Comparison of ENCODE assay signal across 1 cellular context in the genomic region with DNA sequence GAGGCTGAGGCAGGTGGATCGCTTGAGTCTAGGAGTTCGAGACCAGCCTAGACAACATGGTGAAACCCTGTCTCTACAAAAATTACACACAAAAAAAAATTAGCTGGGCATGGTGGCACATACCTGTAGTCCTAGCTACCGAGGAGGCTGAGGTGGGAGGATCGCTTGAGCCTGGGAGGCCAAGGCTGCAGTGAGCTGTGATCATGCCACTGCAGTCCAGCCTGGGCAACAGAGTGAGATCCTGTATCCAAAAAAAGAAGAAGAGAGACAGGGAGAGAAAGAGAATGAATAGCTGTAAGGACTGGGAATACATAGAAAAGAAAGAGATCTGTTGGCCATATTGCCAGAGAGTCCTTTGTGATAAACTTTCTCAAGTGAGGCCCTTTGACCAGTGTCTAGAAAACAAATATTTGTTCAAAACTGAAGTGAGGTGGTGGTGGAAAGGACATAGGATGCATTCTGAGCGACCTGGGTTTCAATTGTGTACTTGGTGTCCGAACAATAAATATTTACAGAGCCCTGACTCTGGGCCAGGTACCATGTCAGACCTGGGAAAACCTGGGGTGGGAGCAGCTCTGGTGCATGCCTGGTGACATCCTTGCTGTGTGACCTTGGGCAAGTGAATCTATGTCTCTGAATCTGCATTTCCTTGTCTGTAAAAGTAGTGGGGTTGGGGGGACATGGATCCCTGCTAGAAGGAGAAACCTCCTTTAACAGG.
A peak's percentile ranks its signal among the peaks of the same experiment; 100 is the strongest.
TF ChIP-seq lines count a peak whose summit lies in the region.

No MANE protein-coding gene starts in this region.

TF ChIP-seq in HepG2, 621 proteins besides CTCF, POLR2A, EP300 and RAD21 (continued from another document and continues in another):
- TF ChIP-seq, protein P1, sequence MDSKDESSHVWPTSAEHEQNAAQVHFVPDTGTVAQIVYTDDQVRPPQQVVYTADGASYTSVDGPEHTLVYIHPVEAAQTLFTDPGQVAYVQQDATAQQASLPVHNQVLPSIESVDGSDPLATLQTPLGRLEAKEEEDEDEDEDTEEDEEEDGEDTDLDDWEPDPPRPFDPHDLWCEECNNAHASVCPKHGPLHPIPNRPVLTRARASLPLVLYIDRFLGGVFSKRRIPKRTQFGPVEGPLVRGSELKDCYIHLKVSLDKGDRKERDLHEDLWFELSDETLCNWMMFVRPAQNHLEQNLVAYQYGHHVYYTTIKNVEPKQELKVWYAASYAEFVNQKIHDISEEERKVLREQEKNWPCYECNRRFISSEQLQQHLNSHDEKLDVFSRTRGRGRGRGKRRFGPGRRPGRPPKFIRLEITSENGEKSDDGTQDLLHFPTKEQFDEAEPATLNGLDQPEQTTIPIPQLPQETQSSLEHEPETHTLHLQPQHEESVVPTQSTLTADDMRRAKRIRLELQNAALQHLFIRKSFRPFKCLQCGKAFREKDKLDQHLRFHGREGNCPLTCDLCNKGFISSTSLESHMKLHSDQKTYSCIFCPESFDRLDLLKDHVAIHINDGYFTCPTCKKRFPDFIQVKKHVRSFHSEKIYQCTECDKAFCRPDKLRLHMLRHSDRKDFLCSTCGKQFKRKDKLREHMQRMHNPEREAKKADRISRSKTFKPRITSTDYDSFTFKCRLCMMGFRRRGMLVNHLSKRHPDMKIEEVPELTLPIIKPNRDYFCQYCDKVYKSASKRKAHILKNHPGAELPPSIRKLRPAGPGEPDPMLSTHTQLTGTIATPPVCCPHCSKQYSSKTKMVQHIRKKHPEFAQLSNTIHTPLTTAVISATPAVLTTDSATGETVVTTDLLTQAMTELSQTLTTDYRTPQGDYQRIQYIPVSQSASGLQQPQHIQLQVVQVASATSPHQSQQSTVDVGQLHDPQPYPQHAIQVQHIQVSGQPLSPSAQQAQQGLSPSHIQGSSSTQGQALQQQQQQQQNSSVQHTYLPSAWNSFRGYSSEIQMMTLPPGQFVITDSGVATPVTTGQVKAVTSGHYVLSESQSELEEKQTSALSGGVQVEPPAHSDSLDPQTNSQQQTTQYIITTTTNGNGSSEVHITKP (CRISPR knock-in tag; IDR thresholded peaks at IDR 0.05; ENCODE audit: low read depth): peak; percentile 15; the same call in 1 of the 2 replicates
- peak; percentile 71; the same call in 1 of the 2 replicates for TF ChIP-seq FOXA1 (IDR thresholded peaks at IDR 0.05)
- TF ChIP-seq FOXA1 (CRISPR knock-in tag; IDR thresholded peaks at IDR 0.05): peak; percentile 77
- peak; percentile 69; the same call in 1 of the 2 replicates for TF ChIP-seq RCOR2 (CRISPR knock-in tag; IDR thresholded peaks at IDR 0.05)
- TF ChIP-seq, protein P2, sequence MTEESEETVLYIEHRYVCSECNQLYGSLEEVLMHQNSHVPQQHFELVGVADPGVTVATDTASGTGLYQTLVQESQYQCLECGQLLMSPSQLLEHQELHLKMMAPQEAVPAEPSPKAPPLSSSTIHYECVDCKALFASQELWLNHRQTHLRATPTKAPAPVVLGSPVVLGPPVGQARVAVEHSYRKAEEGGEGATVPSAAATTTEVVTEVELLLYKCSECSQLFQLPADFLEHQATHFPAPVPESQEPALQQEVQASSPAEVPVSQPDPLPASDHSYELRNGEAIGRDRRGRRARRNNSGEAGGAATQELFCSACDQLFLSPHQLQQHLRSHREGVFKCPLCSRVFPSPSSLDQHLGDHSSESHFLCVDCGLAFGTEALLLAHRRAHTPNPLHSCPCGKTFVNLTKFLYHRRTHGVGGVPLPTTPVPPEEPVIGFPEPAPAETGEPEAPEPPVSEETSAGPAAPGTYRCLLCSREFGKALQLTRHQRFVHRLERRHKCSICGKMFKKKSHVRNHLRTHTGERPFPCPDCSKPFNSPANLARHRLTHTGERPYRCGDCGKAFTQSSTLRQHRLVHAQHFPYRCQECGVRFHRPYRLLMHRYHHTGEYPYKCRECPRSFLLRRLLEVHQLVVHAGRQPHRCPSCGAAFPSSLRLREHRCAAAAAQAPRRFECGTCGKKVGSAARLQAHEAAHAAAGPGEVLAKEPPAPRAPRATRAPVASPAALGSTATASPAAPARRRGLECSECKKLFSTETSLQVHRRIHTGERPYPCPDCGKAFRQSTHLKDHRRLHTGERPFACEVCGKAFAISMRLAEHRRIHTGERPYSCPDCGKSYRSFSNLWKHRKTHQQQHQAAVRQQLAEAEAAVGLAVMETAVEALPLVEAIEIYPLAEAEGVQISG (CRISPR knock-in tag; IDR thresholded peaks at IDR 0.05): peak; percentile 15; the same call in 1 of the 2 replicates
- TF ChIP-seq, protein P3, sequence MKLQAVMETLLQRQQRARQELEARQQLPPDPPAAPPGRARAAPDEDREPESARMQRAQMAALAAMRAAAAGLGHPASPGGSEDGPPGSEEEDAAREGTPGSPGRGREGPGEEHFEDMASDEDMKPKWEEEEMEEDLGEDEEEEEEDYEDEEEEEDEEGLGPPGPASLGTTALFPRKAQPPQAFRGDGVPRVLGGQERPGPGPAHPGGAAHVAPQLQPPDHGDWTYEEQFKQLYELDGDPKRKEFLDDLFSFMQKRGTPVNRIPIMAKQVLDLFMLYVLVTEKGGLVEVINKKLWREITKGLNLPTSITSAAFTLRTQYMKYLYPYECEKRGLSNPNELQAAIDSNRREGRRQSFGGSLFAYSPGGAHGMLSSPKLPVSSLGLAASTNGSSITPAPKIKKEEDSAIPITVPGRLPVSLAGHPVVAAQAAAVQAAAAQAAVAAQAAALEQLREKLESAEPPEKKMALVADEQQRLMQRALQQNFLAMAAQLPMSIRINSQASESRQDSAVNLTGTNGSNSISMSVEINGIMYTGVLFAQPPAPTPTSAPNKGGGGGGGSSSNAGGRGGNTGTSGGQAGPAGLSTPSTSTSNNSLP (IDR thresholded peaks at IDR 0.05; ENCODE audit: low read depth, low read length): 0 out of 2 replicates have a peak, but pooled peaks have one; percentile 8
- TF ChIP-seq, protein P4, sequence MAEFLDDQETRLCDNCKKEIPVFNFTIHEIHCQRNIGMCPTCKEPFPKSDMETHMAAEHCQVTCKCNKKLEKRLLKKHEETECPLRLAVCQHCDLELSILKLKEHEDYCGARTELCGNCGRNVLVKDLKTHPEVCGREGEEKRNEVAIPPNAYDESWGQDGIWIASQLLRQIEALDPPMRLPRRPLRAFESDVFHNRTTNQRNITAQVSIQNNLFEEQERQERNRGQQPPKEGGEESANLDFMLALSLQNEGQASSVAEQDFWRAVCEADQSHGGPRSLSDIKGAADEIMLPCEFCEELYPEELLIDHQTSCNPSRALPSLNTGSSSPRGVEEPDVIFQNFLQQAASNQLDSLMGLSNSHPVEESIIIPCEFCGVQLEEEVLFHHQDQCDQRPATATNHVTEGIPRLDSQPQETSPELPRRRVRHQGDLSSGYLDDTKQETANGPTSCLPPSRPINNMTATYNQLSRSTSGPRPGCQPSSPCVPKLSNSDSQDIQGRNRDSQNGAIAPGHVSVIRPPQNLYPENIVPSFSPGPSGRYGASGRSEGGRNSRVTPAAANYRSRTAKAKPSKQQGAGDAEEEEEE (CRISPR knock-in tag; IDR thresholded peaks at IDR 0.05; ENCODE audit: borderline replicate concordance): 0 out of 2 replicates have a peak, but pooled peaks have one; percentile 60
- TF ChIP-seq, protein P5, sequence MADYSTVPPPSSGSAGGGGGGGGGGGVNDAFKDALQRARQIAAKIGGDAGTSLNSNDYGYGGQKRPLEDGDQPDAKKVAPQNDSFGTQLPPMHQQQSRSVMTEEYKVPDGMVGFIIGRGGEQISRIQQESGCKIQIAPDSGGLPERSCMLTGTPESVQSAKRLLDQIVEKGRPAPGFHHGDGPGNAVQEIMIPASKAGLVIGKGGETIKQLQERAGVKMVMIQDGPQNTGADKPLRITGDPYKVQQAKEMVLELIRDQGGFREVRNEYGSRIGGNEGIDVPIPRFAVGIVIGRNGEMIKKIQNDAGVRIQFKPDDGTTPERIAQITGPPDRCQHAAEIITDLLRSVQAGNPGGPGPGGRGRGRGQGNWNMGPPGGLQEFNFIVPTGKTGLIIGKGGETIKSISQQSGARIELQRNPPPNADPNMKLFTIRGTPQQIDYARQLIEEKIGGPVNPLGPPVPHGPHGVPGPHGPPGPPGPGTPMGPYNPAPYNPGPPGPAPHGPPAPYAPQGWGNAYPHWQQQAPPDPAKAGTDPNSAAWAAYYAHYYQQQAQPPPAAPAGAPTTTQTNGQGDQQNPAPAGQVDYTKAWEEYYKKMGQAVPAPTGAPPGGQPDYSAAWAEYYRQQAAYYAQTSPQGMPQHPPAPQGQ (CRISPR knock-in tag; IDR thresholded peaks at IDR 0.05; ENCODE audit: borderline replicate concordance): no peak
- no peak for TF ChIP-seq ZFAT (CRISPR knock-in tag; conservative IDR thresholded peaks at IDR 0.05)
- no peak for TF ChIP-seq HNRNPH1 (optimal IDR thresholded peaks at IDR 0.05; ENCODE audit: low read depth, low read length)
- TF ChIP-seq NFRKB (IDR thresholded peaks at IDR 0.05): no peak
- TF ChIP-seq FOXK2 (IDR thresholded peaks at IDR 0.05): no peak
- TF ChIP-seq, protein P6, sequence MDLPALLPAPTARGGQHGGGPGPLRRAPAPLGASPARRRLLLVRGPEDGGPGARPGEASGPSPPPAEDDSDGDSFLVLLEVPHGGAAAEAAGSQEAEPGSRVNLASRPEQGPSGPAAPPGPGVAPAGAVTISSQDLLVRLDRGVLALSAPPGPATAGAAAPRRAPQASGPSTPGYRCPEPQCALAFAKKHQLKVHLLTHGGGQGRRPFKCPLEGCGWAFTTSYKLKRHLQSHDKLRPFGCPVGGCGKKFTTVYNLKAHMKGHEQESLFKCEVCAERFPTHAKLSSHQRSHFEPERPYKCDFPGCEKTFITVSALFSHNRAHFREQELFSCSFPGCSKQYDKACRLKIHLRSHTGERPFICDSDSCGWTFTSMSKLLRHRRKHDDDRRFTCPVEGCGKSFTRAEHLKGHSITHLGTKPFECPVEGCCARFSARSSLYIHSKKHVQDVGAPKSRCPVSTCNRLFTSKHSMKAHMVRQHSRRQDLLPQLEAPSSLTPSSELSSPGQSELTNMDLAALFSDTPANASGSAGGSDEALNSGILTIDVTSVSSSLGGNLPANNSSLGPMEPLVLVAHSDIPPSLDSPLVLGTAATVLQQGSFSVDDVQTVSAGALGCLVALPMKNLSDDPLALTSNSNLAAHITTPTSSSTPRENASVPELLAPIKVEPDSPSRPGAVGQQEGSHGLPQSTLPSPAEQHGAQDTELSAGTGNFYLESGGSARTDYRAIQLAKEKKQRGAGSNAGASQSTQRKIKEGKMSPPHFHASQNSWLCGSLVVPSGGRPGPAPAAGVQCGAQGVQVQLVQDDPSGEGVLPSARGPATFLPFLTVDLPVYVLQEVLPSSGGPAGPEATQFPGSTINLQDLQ (CRISPR knock-in tag; IDR thresholded peaks at IDR 0.05): no peak
- peak; percentile 18 for TF ChIP-seq SKI (IDR thresholded peaks at IDR 0.05; ENCODE audit: partially characterized antibody)
- TF ChIP-seq, protein P7, sequence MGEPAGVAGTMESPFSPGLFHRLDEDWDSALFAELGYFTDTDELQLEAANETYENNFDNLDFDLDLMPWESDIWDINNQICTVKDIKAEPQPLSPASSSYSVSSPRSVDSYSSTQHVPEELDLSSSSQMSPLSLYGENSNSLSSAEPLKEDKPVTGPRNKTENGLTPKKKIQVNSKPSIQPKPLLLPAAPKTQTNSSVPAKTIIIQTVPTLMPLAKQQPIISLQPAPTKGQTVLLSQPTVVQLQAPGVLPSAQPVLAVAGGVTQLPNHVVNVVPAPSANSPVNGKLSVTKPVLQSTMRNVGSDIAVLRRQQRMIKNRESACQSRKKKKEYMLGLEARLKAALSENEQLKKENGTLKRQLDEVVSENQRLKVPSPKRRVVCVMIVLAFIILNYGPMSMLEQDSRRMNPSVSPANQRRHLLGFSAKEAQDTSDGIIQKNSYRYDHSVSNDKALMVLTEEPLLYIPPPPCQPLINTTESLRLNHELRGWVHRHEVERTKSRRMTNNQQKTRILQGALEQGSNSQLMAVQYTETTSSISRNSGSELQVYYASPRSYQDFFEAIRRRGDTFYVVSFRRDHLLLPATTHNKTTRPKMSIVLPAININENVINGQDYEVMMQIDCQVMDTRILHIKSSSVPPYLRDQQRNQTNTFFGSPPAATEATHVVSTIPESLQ (CRISPR knock-in tag; conservative IDR thresholded peaks at IDR 0.05): no peak
- no peak for TF ChIP-seq ZNF30 (CRISPR knock-in tag; IDR thresholded peaks at IDR 0.05)
- peak; percentile 90 for TF ChIP-seq GATAD2A (CRISPR knock-in tag; IDR thresholded peaks at IDR 0.05)
- TF ChIP-seq, protein P8, sequence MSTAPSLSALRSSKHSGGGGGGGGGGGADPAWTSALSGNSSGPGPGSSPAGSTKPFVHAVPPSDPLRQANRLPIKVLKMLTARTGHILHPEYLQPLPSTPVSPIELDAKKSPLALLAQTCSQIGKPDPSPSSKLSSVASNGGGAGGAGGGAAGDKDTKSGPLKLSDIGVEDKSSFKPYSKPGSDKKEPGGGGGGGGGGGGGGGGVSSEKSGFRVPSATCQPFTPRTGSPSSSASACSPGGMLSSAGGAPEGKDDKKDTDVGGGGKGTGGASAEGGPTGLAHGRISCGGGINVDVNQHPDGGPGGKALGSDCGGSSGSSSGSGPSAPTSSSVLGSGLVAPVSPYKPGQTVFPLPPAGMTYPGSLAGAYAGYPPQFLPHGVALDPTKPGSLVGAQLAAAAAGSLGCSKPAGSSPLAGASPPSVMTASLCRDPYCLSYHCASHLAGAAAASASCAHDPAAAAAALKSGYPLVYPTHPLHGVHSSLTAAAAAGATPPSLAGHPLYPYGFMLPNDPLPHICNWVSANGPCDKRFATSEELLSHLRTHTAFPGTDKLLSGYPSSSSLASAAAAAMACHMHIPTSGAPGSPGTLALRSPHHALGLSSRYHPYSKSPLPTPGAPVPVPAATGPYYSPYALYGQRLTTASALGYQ (CRISPR knock-in tag; IDR thresholded peaks at IDR 0.05): peak; percentile 61; the same call in 1 of the 2 replicates
- TF ChIP-seq, protein P9, sequence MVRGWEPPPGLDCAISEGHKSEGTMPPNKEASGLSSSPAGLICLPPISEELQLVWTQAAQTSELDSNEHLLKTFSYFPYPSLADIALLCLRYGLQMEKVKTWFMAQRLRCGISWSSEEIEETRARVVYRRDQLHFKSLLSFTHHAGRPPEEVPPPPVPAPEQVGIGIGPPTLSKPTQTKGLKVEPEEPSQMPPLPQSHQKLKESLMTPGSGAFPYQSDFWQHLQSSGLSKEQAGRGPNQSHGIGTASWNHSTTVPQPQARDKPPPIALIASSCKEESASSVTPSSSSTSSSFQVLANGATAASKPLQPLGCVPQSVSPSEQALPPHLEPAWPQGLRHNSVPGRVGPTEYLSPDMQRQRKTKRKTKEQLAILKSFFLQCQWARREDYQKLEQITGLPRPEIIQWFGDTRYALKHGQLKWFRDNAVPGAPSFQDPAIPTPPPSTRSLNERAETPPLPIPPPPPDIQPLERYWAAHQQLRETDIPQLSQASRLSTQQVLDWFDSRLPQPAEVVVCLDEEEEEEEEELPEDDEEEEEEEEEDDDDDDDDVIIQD (CRISPR knock-in tag; IDR thresholded peaks at IDR 0.05; ENCODE audit: low read depth): peak; percentile 55
- no peak for TF ChIP-seq ZNF224 (CRISPR knock-in tag; IDR thresholded peaks at IDR 0.05)
- TF ChIP-seq ZSCAN21 (CRISPR knock-in tag; IDR thresholded peaks at IDR 0.05; ENCODE audit: borderline replicate concordance): peak; percentile 22; the same call in 1 of the 2 replicates
